ENCODE assay signal across 16 cellular contexts in genomic region chr10:58637372-58637771, GRCh38.
A peak's percentile ranks its signal among the peaks of the same experiment; 100 is the strongest.
DNase-seq lines count a peak whose midpoint lies in the region; ATAC-seq, FAIRE-seq and TF ChIP-seq lines count a peak whose summit lies in the region.
"Had no signal": no experiment of that assay in that cellular context is flagged by ENCODE, and none has a peak within 500 bp of the region (broad histone marks: within the 10 kb centered on the region; RNA-seq: fewer than 3 reads in every experiment).

No MANE protein-coding gene starts in this region.

- no peak for ATAC-seq in GM21526 (IDR thresholded peaks at IDR 0.05; ENCODE audit: low FRiP score, unreplicated experiment)
- ATAC-seq: T-helper 17 cell had no signal

- peaks cover 4% of the 10 kb centered on the region for H3K36me3 Mint-ChIP-seq in osteocyte (ENCODE audit: unreplicated experiment)
- H3K36me3 Mint-ChIP-seq: memory B cell had no signal

- H3K27me3 Mint-ChIP-seq in osteocyte (ENCODE audit: unreplicated experiment) = no peaks in the 10 kb centered on the region

- DNase-seq in Daoy (ENCODE audit: low read depth) (peak; percentile 73), SW480 (ENCODE audit: low spot score) (peak; percentile 95), fibroblast of pulmonary artery (ENCODE audit: low read depth) (peak; percentile 65), osteocyte (ENCODE audit: extremely low spot score, unreplicated experiment) (no peak), NCI-H1930 (lab: John Stamatoyannopoulos, UW) (no peak), H54 (ENCODE audit: insufficient read length, low spot score) (no peak), SIG-M5 (lab: John Stamatoyannopoulos, UW) (no peak)
- DNase-seq: activated CD4-positive, alpha-beta T cell treated with anti-CD3 and anti-CD28 coated beads for 48 hours; NCI-H345; stimulated activated CD4-positive, alpha-beta T cell treated with anti-CD3 and anti-CD28 coated beads, Interleukin-2, amount 100 ng/mL, for 24 hours; T-helper 17 cell had no signal

- peaks cover 49% of the 10 kb centered on the region for H3K4me1 Mint-ChIP-seq in osteocyte (ENCODE audit: unreplicated experiment)
- H3K4me1 Mint-ChIP-seq: memory B cell, T-helper 17 cell had no signal

- no peak for TF ChIP-seq CTCF in fibroblast of pulmonary artery (IDR thresholded peaks at IDR 0.05; ENCODE audit: low read length, missing control alignments)
- no peak for TF ChIP-seq CTCF in osteocyte (IDR thresholded peaks at IDR 0.05)

- no peak for TF ChIP-seq POLR2A in H54 (IDR thresholded peaks at IDR 0.05; ENCODE audit: low read depth, low read length)

- H3K4me3 ChIP-seq in fibroblast of pulmonary artery (replicated peaks; ENCODE audit: low read depth, low read length) = no peak overlapping the region
- H3K4me3 ChIP-seq: BLaER1 had no signal

- FAIRE-seq in H54 (lab: Jason Lieb, UNC) = no peak
- FAIRE-seq: endothelial cell of umbilical vein, G401.6 had no signal

- H3K9me3 Mint-ChIP-seq in osteocyte (ENCODE audit: unreplicated experiment) = no peaks in the 10 kb centered on the region
- H3K9me3 Mint-ChIP-seq: memory B cell had no signal

- no peak overlapping the region for H3K4me3 Mint-ChIP-seq in osteocyte (ENCODE audit: unreplicated experiment)
- H3K4me3 Mint-ChIP-seq: memory B cell, T-helper 17 cell had no signal

- peak overlapping the region; percentile 42 for H3K27ac Mint-ChIP-seq in osteocyte (ENCODE audit: unreplicated experiment)
- H3K27ac Mint-ChIP-seq: memory B cell, T-helper 17 cell had no signal

Comparison
In these comparisons a context has a peak if more than half of its experiments do, and no peak if none do; other contexts are left out.
1. DNase-seq: peak in Daoy (single experiment), SW480 (single experiment) and fibroblast of pulmonary artery (single experiment); none in osteocyte (single experiment), NCI-H1930 (0 of 2), H54 (single experiment) and SIG-M5 (single experiment).